In genomic region chr21:42852925-42853570, GRCh38 we compare ENCODE assay signal across 14 cellular contexts. TPM values are rescaled to one million over a fixed set of nuclear protein-coding genes. Genes with fewer than 3 reads are reported as not detected.
DNase-seq lines count a peak whose midpoint lies in the region; ATAC-seq and TF ChIP-seq lines count a peak whose summit lies in the region.
"Had no signal": no experiment of that assay in that cellular context is flagged by ENCODE, and none has a peak within 500 bp of the region (broad histone marks: within the 10 kb centered on the region; RNA-seq: fewer than 3 reads in every experiment).

No MANE protein-coding gene starts in this region.

- WGBS in esophagus squamous epithelium, 2 donors: 95 to 96% methylated on average over 7 to 10 of the region's 20 CpGs

- DNase-seq in RWPE2 (ENCODE audit: low spot score): peak; percentile 59
- peak; percentile 59 for DNase-seq in osteoblast (ENCODE audit: insufficient read length, low spot score, missing footprints)
- no peak for DNase-seq in esophagus squamous epithelium (lab: John Stamatoyannopoulos, UW)
- DNase-seq in activated CD8-positive, alpha-beta memory T cell treated with anti-CD3 and anti-CD28 coated beads, Interleukin-2, amount 50 U/mL, for 48 hours: no peak
- DNase-seq: CD4-positive, alpha-beta T cell; CD8-positive, alpha-beta memory T cell; DMS53; DMS79 treated with DMSO at 0.1 percent for 48 hours; GF-D8; HFFc6 had no signal

- intact Hi-C loops in esophagus squamous epithelium (cut with DNase I): no loop called here

- peaks cover 0 to 11% (median 0%) of the 10 kb centered on the region in 11 experiments; a peak in 3 of 22 replicates for H3K27me3 ChIP-seq in BLaER1 treated with 17β-estradiol and CSF1 and Interleukin-3, amounts not matched to agents 10 nM and 100 nM
- H3K27me3 ChIP-seq in RWPE2 (ENCODE audit: insufficient read depth, poor library complexity, severe bottlenecking) (no peaks in the 10 kb centered on the region), osteoblast (ENCODE audit: insufficient read depth, low read length) (no peaks in the 10 kb centered on the region), esophagus squamous epithelium (no peaks in the 10 kb centered on the region)

- ATAC-seq in RWPE2 (ENCODE audit: low read depth) (no peak), HG03045 (IDR thresholded peaks at IDR 0.05; ENCODE audit: unreplicated experiment) (no peak)
- ATAC-seq: GM23338 had no signal

- peaks cover 20 to 92% (median 82%) of the 10 kb centered on the region in 10 experiments for H3K4me1 ChIP-seq in BLaER1 treated with 17β-estradiol and CSF1 and Interleukin-3, amounts not matched to agents 10 nM and 100 nM
- H3K4me1 ChIP-seq in RWPE2 (ENCODE audit: insufficient read depth, poor library complexity, severe bottlenecking) (no peaks in the 10 kb centered on the region), osteoblast (ENCODE audit: insufficient read depth, low read length) (no peaks in the 10 kb centered on the region), esophagus squamous epithelium (no peaks in the 10 kb centered on the region)
- H3K4me1 ChIP-seq: HAP-1 had no signal

- H4K20me1 ChIP-seq in BLaER1 treated with 17β-estradiol and CSF1 and Interleukin-3, amounts not matched to agents 10 nM and 100 nM: peaks cover 22 to 100% (median 98%) of the 10 kb centered on the region in 11 experiments
- H4K20me1 ChIP-seq in osteoblast (ENCODE audit: insufficient read depth, low read length): peaks cover 7% of the 10 kb centered on the region

- H3K27ac ChIP-seq in BLaER1 treated with 17β-estradiol and CSF1 and Interleukin-3, amounts not matched to agents 10 nM and 100 nM: no peak overlapping the region
- H3K27ac ChIP-seq in RWPE2 (ENCODE audit: poor library complexity, severe bottlenecking) (no peak overlapping the region), osteoblast (ENCODE audit: low read depth, low read length) (no peak overlapping the region), esophagus squamous epithelium (no peak overlapping the region)

- H2AFZ ChIP-seq in osteoblast (ENCODE audit: low read length): no peak overlapping the region
- H2AFZ ChIP-seq: GM23338 had no signal

- H3K9ac ChIP-seq in BLaER1 treated with 17β-estradiol and CSF1 and Interleukin-3, amounts not matched to agents 10 nM and 100 nM: peak overlapping the region in 3 of 11 experiments; percentile 3 to 41 (median 35); a peak in 3 of 22 replicates

- H3K36me3 ChIP-seq in BLaER1 treated with 17β-estradiol and CSF1 and Interleukin-3, amounts not matched to agents 10 nM and 100 nM: peaks cover 73 to 100% (median 93%) of the 10 kb centered on the region in 11 experiments
- peaks cover 80% of the 10 kb centered on the region for H3K36me3 ChIP-seq in RWPE2 (ENCODE audit: low read depth)
- H3K36me3 ChIP-seq in osteoblast (ENCODE audit: insufficient read depth, low read length): peaks cover 59% of the 10 kb centered on the region
- peaks cover 34 to 98% (median 68%) of the 10 kb centered on the region in 3 donors for H3K36me3 ChIP-seq in esophagus squamous epithelium

- H3K79me2 ChIP-seq in osteoblast (ENCODE audit: insufficient read depth, low read length): peaks cover 6% of the 10 kb centered on the region

- peak overlapping the region in 8 of 11 experiments; percentile 51 to 89 (median 70); a peak in 15 of 22 replicates for H3K4me2 ChIP-seq in BLaER1 treated with 17β-estradiol and CSF1 and Interleukin-3, amounts not matched to agents 10 nM and 100 nM
- H3K4me2 ChIP-seq in osteoblast (ENCODE audit: insufficient read depth, low read length): no peak overlapping the region
- H3K4me2 ChIP-seq: GM23338 had no signal

- TF ChIP-seq POLR2A in esophagus squamous epithelium (IDR thresholded peaks at IDR 0.05): no peak

- no peak for TF ChIP-seq CTCF in RWPE2 (IDR thresholded peaks at IDR 0.05; ENCODE audit: poor library complexity, severe bottlenecking)
- TF ChIP-seq CTCF in osteoblast (IDR thresholded peaks at IDR 0.05; ENCODE audit: extremely low read depth, low read depth, low read length): no peak
- TF ChIP-seq CTCF in esophagus squamous epithelium (IDR thresholded peaks at IDR 0.05): no peak

- no peak overlapping the region; a peak in 1 of 20 replicates for H3K4me3 ChIP-seq in BLaER1 treated with 17β-estradiol and CSF1 and Interleukin-3, amounts not matched to agents 10 nM and 100 nM
- H3K4me3 ChIP-seq in RWPE2 (ENCODE audit: severe bottlenecking) (no peak overlapping the region), osteoblast (ENCODE audit: insufficient read depth, low read length) (no peak overlapping the region), esophagus squamous epithelium (no peak overlapping the region)
- H3K4me3 ChIP-seq: GM23338, HAP-1 had no signal

- no peaks in the 10 kb centered on the region for H3K9me3 ChIP-seq in BLaER1 treated with 17β-estradiol and CSF1 and Interleukin-3, amounts not matched to agents 10 nM and 100 nM (replicated peaks in 1 of 11)
- H3K9me3 ChIP-seq in RWPE2 (ENCODE audit: severe bottlenecking) (no peaks in the 10 kb centered on the region), osteoblast (ENCODE audit: low read depth, low read length) (no peaks in the 10 kb centered on the region), esophagus squamous epithelium (no peaks in the 10 kb centered on the region)
- H3K9me3 ChIP-seq: HAP-1 had no signal

RNA-seq across cellular contexts. Expression of gene WDR4, which starts 26.3 kb away (rescaled TPM):
- 8.0 and 10.1 TPM in 2 replicates for total RNA-seq in osteoblast
- total RNA-seq in esophagus squamous epithelium: 10 to 100 TPM in 3 of 4 donors, 1 to 10 TPM in 1; 4.1 to 20.8 (median 17.2) TPM

RNA-seq across cellular contexts. Expression of gene NDUFV3, which starts 40.1 kb away (rescaled TPM):
- 65.1 and 66.2 TPM in 2 replicates for total RNA-seq in osteoblast
- 10 to 100 TPM; 32.3 to 48.4 (median 38.0) TPM for total RNA-seq in esophagus squamous epithelium

Comparison
In these comparisons a context has a peak if more than half of its experiments do, and no peak if none do; other contexts are left out.
1. DNase-seq: peak in RWPE2 (single experiment) and osteoblast (single experiment); none in esophagus squamous epithelium (single experiment) and activated CD8-positive, alpha-beta memory T cell treated with anti-CD3 and anti-CD28 coated beads, Interleukin-2, amount 50 U/mL, for 48 hours (single experiment).